ENCODE assay signal across 18 cellular contexts in the genomic region with DNA sequence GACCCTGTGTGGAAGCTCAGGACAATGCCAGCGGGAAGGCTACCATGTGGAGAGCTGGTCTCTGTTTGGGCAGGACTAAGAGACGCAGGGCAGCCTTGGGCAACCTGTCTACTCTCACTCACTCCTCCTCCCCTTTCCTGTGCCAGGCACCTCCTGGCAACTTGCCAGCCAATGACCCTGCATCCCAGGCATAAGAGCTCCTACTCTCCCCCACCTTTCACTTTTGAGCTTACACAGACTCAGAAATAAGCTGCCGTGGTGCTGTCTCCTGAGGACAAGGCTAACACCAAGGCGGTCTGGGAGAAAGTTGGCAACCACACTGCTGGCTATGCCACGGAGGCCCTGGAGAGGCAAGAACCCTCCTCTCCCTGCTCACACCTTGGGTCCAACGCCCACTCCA. TPM values are rescaled to one million over a fixed set of nuclear protein-coding genes. Genes with fewer than 3 reads are reported as not detected.
A peak's percentile ranks its signal among the peaks of the same experiment; 100 is the strongest.
DNase-seq lines count a peak whose midpoint lies in the region; ATAC-seq and TF ChIP-seq lines count a peak whose summit lies in the region.
"Had no signal": no experiment of that assay in that cellular context is flagged by ENCODE, and none has a peak within 500 bp of the region (broad histone marks: within the 10 kb centered on the region; RNA-seq: fewer than 3 reads in every experiment).

No MANE protein-coding gene starts in this region.

- no peak overlapping the region for H3K4me3 ChIP-seq in osteoblast (ENCODE audit: insufficient read depth, low read length)

- no peaks in the 10 kb centered on the region for H3K36me3 Mint-ChIP-seq in activated naive CD4-positive, alpha-beta T cell treated with anti-CD3 and anti-CD28 coated beads, Interleukin-2, amount 50 U/mL, for 24 hours
- no peaks in the 10 kb centered on the region for H3K36me3 Mint-ChIP-seq in stimulated activated memory B cell treated with anti-CD40 and anti-IgM and Interleukin-4, amounts not matched to agents 10 μg/mL and 1 μg/mL and 100 μg/mL, for 72 hours
- H3K36me3 Mint-ChIP-seq: brain had no signal

- peaks cover 47% of the 10 kb centered on the region for H3K27me3 ChIP-seq in osteoblast (ENCODE audit: insufficient read depth, low read length)

- H3K27ac Mint-ChIP-seq in activated naive CD4-positive, alpha-beta T cell treated with anti-CD3 and anti-CD28 coated beads, Interleukin-2, amount 50 U/mL, for 24 hours: peak overlapping the region; percentile 25
- no peak overlapping the region for H3K27ac Mint-ChIP-seq in stimulated activated memory B cell treated with anti-CD40 and anti-IgM and Interleukin-4, amounts not matched to agents 10 μg/mL and 1 μg/mL and 100 μg/mL, for 72 hours
- H3K27ac Mint-ChIP-seq: activated CD8-positive, alpha-beta T cell treated with anti-CD3 and anti-CD28 coated beads for 36 hours; brain had no signal

- H3K4me1 Mint-ChIP-seq in activated naive CD4-positive, alpha-beta T cell treated with anti-CD3 and anti-CD28 coated beads, Interleukin-2, amount 50 U/mL, for 24 hours: peaks cover 8% of the 10 kb centered on the region
- H3K4me1 Mint-ChIP-seq in stimulated activated memory B cell treated with anti-CD40 and anti-IgM and Interleukin-4, amounts not matched to agents 10 μg/mL and 1 μg/mL and 100 μg/mL, for 72 hours: peaks cover 18% of the 10 kb centered on the region

- no peak overlapping the region for H3K4me2 ChIP-seq in osteoblast (ENCODE audit: insufficient read depth, low read length)

- no peaks in the 10 kb centered on the region for H3K9me3 Mint-ChIP-seq in activated naive CD4-positive, alpha-beta T cell treated with anti-CD3 and anti-CD28 coated beads, Interleukin-2, amount 50 U/mL, for 24 hours
- no peaks in the 10 kb centered on the region for H3K9me3 Mint-ChIP-seq in stimulated activated memory B cell treated with anti-CD40 and anti-IgM and Interleukin-4, amounts not matched to agents 10 μg/mL and 1 μg/mL and 100 μg/mL, for 72 hours
- H3K9me3 Mint-ChIP-seq: activated CD8-positive, alpha-beta T cell treated with anti-CD3 and anti-CD28 coated beads for 36 hours had no signal

- TF ChIP-seq CTCF in osteoblast (IDR thresholded peaks at IDR 0.05; ENCODE audit: extremely low read depth, low read depth, low read length): no peak

- no peak overlapping the region for H3K4me3 Mint-ChIP-seq in activated naive CD4-positive, alpha-beta T cell treated with anti-CD3 and anti-CD28 coated beads, Interleukin-2, amount 50 U/mL, for 24 hours
- H3K4me3 Mint-ChIP-seq in stimulated activated memory B cell treated with anti-CD40 and anti-IgM and Interleukin-4, amounts not matched to agents 10 μg/mL and 1 μg/mL and 100 μg/mL, for 72 hours: no peak overlapping the region
- H3K4me3 Mint-ChIP-seq: activated CD8-positive, alpha-beta T cell treated with anti-CD3 and anti-CD28 coated beads for 36 hours; brain had no signal

- peak; percentile 60 for DNase-seq in DMS 273 (lab: John Stamatoyannopoulos, UW; ENCODE audit: unreplicated experiment)
- DNase-seq in DMS 273 treated with DMSO at 0.1 percent for 48 hours (lab: John Stamatoyannopoulos, UW): no peak
- no peak for DNase-seq in activated naive CD4-positive, alpha-beta T cell treated with anti-CD3 and anti-CD28 coated beads, Interleukin-2, amount 50 U/mL, for 16 hours
- peak; percentile 86 for DNase-seq in NCI-H69 (lab: John Stamatoyannopoulos, UW)
- peak; percentile 75 for DNase-seq in osteoblast (ENCODE audit: insufficient read length, low spot score, missing footprints)
- DNase-seq: 8988T; activated CD8-positive, alpha-beta T cell treated with anti-CD3 and anti-CD28 coated beads for 36 hours; activated gamma-delta T cell; mesenchymal stem cell; SHP77 treated with DMSO at 0.1 percent for 48 hours; trophoblast cell had no signal

- no peaks in the 10 kb centered on the region for H3K36me3 ChIP-seq in osteoblast (ENCODE audit: insufficient read depth, low read length)

- H3K27me3 Mint-ChIP-seq in activated naive CD4-positive, alpha-beta T cell treated with anti-CD3 and anti-CD28 coated beads, Interleukin-2, amount 50 U/mL, for 24 hours: peaks cover 33% of the 10 kb centered on the region
- peaks cover 61% of the 10 kb centered on the region for H3K27me3 Mint-ChIP-seq in stimulated activated memory B cell treated with anti-CD40 and anti-IgM and Interleukin-4, amounts not matched to agents 10 μg/mL and 1 μg/mL and 100 μg/mL, for 72 hours

- no peak for ATAC-seq in HG03521 (IDR thresholded peaks at IDR 0.05; ENCODE audit: unreplicated experiment)
- ATAC-seq in stimulated activated memory B cell treated with anti-CD40 and anti-IgM and Interleukin-4, amounts not matched to agents 10 μg/mL and 1 μg/mL and 100 μg/mL, for 72 hours: no peak
- ATAC-seq: activated CD8-positive, alpha-beta T cell treated with anti-CD3 and anti-CD28 coated beads for 36 hours had no signal

- H3K79me2 ChIP-seq in osteoblast (ENCODE audit: insufficient read depth, low read length): no peaks in the 10 kb centered on the region

- no peak overlapping the region for H2AFZ ChIP-seq in osteoblast (ENCODE audit: low read length)

- H3K9me3 ChIP-seq in osteoblast (ENCODE audit: low read depth, low read length): no peaks in the 10 kb centered on the region

- H3K27ac ChIP-seq in osteoblast (ENCODE audit: low read depth, low read length): no peak overlapping the region
- H3K27ac ChIP-seq: epithelial cell of prostate had no signal

- H4K20me1 ChIP-seq in osteoblast (ENCODE audit: insufficient read depth, low read length): no peaks in the 10 kb centered on the region

- no peaks in the 10 kb centered on the region for H3K4me1 ChIP-seq in osteoblast (ENCODE audit: insufficient read depth, low read length)

RNA-seq across cellular contexts. Expression of a gene that starts 2.6 kb away (rescaled TPM):
- not detected in 2 replicates for total RNA-seq in osteoblast
- total RNA-seq: activated CD8-positive, alpha-beta T cell treated with anti-CD3 and anti-CD28 coated beads for 36 hours; chondrocyte; pulmonary artery endothelial cell had no signal

RNA-seq across cellular contexts. Expression of a gene that starts 4.3 kb away (rescaled TPM):
- total RNA-seq in osteoblast: not detected in 2 replicates
- total RNA-seq: activated CD8-positive, alpha-beta T cell treated with anti-CD3 and anti-CD28 coated beads for 36 hours; chondrocyte; pulmonary artery endothelial cell had no signal

RNA-seq across cellular contexts. Expression of a gene that starts 8.1 kb away (rescaled TPM):
- not detected in 2 replicates for total RNA-seq in osteoblast
- total RNA-seq: activated CD8-positive, alpha-beta T cell treated with anti-CD3 and anti-CD28 coated beads for 36 hours; chondrocyte; pulmonary artery endothelial cell had no signal

RNA-seq across cellular contexts. Expression of a gene that starts 11.8 kb away (rescaled TPM):
- not detected in 2 replicates for total RNA-seq in osteoblast
- total RNA-seq: chondrocyte had no signal

RNA-seq across cellular contexts. Expression of a gene that starts 16.0 kb away (rescaled TPM):
- total RNA-seq in osteoblast: not detected in 2 replicates
- total RNA-seq: activated CD8-positive, alpha-beta T cell treated with anti-CD3 and anti-CD28 coated beads for 36 hours; chondrocyte; pulmonary artery endothelial cell had no signal

Comparison
In these comparisons a context has a peak if more than half of its experiments do, and no peak if none do; other contexts are left out.
1. DNase-seq: peak in DMS 273 (single experiment), NCI-H69 (single experiment) and osteoblast (single experiment); none in DMS 273 treated with DMSO at 0.1 percent for 48 hours (single experiment) and activated naive CD4-positive, alpha-beta T cell treated with anti-CD3 and anti-CD28 coated beads, Interleukin-2, amount 50 U/mL, for 16 hours (single experiment).